In genomic region chr17:8128125-8128784, GRCh38 we compare ENCODE assay signal across 20 cellular contexts. TPM values are rescaled to one million over a fixed set of nuclear protein-coding genes. Genes with fewer than 3 reads are reported as not detected.
A peak's percentile ranks its signal among the peaks of the same experiment; 100 is the strongest.
DNase-seq lines count a peak whose midpoint lies in the region; FAIRE-seq lines count a peak whose summit lies in the region.
"Had no signal": no experiment of that assay in that cellular context is flagged by ENCODE, and none has a peak within 500 bp of the region (broad histone marks: within the 10 kb centered on the region; RNA-seq: fewer than 3 reads in every experiment).

No MANE protein-coding gene starts in this region.

- H3K27ac ChIP-seq in small intestine (ENCODE audit: low read depth in 1 of 2, low read length in 1 of 2) = no peak overlapping the region

- CTCF ChIA-PET in activated CD4-positive, alpha-beta T cell treated with anti-CD3 and anti-CD28 coated beads, Interleukin-2, amount 10 ng/mL, durations not matched to agents 7 days and 5 days (lab: Charles Lee) = interaction anchor here (0.6 to 2.5 kb wide), 6 partner anchors 9 to 59 kb away, joined by 3 to 22 read pairs (median 5); no protein-coding TSS in a partner anchor
- CTCF ChIA-PET in activated CD4-positive, alpha-beta memory T cell treated with anti-CD3 and anti-CD28 coated beads, Interleukin-2, amount 10 ng/mL, durations not matched to agents 7 days and 5 days (lab: Charles Lee) = interaction anchor here (1.7 to 2.0 kb wide), 2 partner anchors 9 to 11 kb away, joined by 6 to 12 read pairs; no protein-coding TSS in a partner anchor

- POLR2A ChIA-PET in activated CD4-positive, alpha-beta T cell treated with anti-CD3 and anti-CD28 coated beads, Interleukin-2, amount 10 ng/mL, durations not matched to agents 7 days and 5 days (lab: Charles Lee) = no interaction called here
- POLR2A ChIA-PET in activated CD4-positive, alpha-beta memory T cell treated with anti-CD3 and anti-CD28 coated beads, Interleukin-2, amount 10 ng/mL, durations not matched to agents 7 days and 5 days (lab: Charles Lee) = interaction anchor here (0.8 to 2.4 kb wide), 3 partner anchors 10 to 48 kb away, joined by 3 to 23 read pairs (median 5); partner anchors contain the start of gene TMEM107

- 64 to 75% (median 68%) methylated on average over 14 of the region's 14 CpGs for WGBS in small intestine, 3 donors

- H3K9me3 Mint-ChIP-seq in activated CD4-positive, alpha-beta T cell treated with anti-CD3 and anti-CD28 coated beads, Interleukin-2, amount 10 ng/mL, durations not matched to agents 7 days and 5 days = no peaks in the 10 kb centered on the region
- peaks cover 0 to 2% (median 0%) of the 10 kb centered on the region in 6 donors for H3K9me3 Mint-ChIP-seq in immature natural killer cell
- H3K9me3 Mint-ChIP-seq in activated CD4-positive, alpha-beta memory T cell treated with anti-CD3 and anti-CD28 coated beads, Interleukin-2, amount 10 ng/mL, durations not matched to agents 7 days and 5 days = no peaks in the 10 kb centered on the region

- H3K27me3 ChIP-seq in small intestine (ENCODE audit: control insufficient read depth in 2 of 2, insufficient read depth in 2 of 2, low read length in 2 of 2) = peaks cover 0 to 3% of the 10 kb centered on the region in 2 donors

- H3K9me3 ChIP-seq in small intestine (ENCODE audit: control insufficient read depth, low read depth) = no peaks in the 10 kb centered on the region

- H3K4me1 ChIP-seq in small intestine (ENCODE audit: control insufficient read depth in 2 of 2, insufficient read depth in 1 of 2, low read depth in 1 of 2, low read length in 1 of 2) = peaks cover 6 to 7% of the 10 kb centered on the region in 2 donors

- no peaks in the 10 kb centered on the region for H3K36me3 ChIP-seq in small intestine (ENCODE audit: control insufficient read depth in 2 of 2, insufficient read depth in 2 of 2, low read length in 2 of 2)

- H3K36me3 Mint-ChIP-seq in activated CD4-positive, alpha-beta T cell treated with anti-CD3 and anti-CD28 coated beads, Interleukin-2, amount 10 ng/mL, durations not matched to agents 7 days and 5 days (ENCODE audit: low read depth) = peaks cover 3% of the 10 kb centered on the region
- no peaks in the 10 kb centered on the region for H3K36me3 Mint-ChIP-seq in immature natural killer cell
- peaks cover 3% of the 10 kb centered on the region for H3K36me3 Mint-ChIP-seq in activated CD4-positive, alpha-beta memory T cell treated with anti-CD3 and anti-CD28 coated beads, Interleukin-2, amount 10 ng/mL, durations not matched to agents 7 days and 5 days (ENCODE audit: low read depth)

- no peak overlapping the region for H3K4me3 ChIP-seq in small intestine (ENCODE audit: low read depth in 1 of 2, low read length in 2 of 2)

- no peak for FAIRE-seq in small intestine (lab: Jason Lieb, UNC)

- H3K27ac Mint-ChIP-seq in activated CD4-positive, alpha-beta T cell treated with anti-CD3 and anti-CD28 coated beads, Interleukin-2, amount 10 ng/mL, durations not matched to agents 7 days and 5 days = peak overlapping the region; percentile 33
- no peak overlapping the region for H3K27ac Mint-ChIP-seq in immature natural killer cell
- H3K27ac Mint-ChIP-seq in activated CD4-positive, alpha-beta memory T cell treated with anti-CD3 and anti-CD28 coated beads, Interleukin-2, amount 10 ng/mL, durations not matched to agents 7 days and 5 days = no peak overlapping the region
- H3K27ac Mint-ChIP-seq: CD14-positive monocyte, H9 had no signal

- no peak overlapping the region for H3K4me3 Mint-ChIP-seq in activated CD4-positive, alpha-beta T cell treated with anti-CD3 and anti-CD28 coated beads, Interleukin-2, amount 10 ng/mL, durations not matched to agents 7 days and 5 days
- peak overlapping the region in 3 of 5 donors; percentile 27 to 30 (median 29) for H3K4me3 Mint-ChIP-seq in immature natural killer cell
- H3K4me3 Mint-ChIP-seq in activated CD4-positive, alpha-beta memory T cell treated with anti-CD3 and anti-CD28 coated beads, Interleukin-2, amount 10 ng/mL, durations not matched to agents 7 days and 5 days = no peak overlapping the region

- DNase-seq in activated CD4-positive, alpha-beta T cell treated with anti-CD3 and anti-CD28 coated beads, Interleukin-2, amount 10 ng/mL, durations not matched to agents 7 days and 5 days = no peak
- DNase-seq in activated CD4-positive, alpha-beta T cell treated with anti-CD3 and anti-CD28 coated beads for 4 hours = no peak
- DNase-seq in NCI-H146 (lab: John Stamatoyannopoulos, UW) (peak; percentile 39), immature natural killer cell (no peak), small intestine (no peak), NAMALWA (ENCODE audit: low spot score) (no peak)
- no peak for DNase-seq in activated CD4-positive, alpha-beta memory T cell treated with anti-CD3 and anti-CD28 coated beads, Interleukin-2, amount 10 ng/mL, durations not matched to agents 7 days and 5 days
- DNase-seq: COR-L47, DMS 273 treated with DMSO at 0.1 percent for 48 hours, GDM1, NCI-H187 treated with DMSO at 0.1 percent for 48 hours, NCI-H2171, NCI-H82, SHP77 treated with DMSO at 0.1 percent for 48 hours had no signal

- H3K27me3 Mint-ChIP-seq in activated CD4-positive, alpha-beta T cell treated with anti-CD3 and anti-CD28 coated beads, Interleukin-2, amount 10 ng/mL, durations not matched to agents 7 days and 5 days = peaks cover 38% of the 10 kb centered on the region
- peaks cover 34 to 43% (median 41%) of the 10 kb centered on the region in 3 donors for H3K27me3 Mint-ChIP-seq in immature natural killer cell (ENCODE audit: low read depth in 3 of 3)
- H3K27me3 Mint-ChIP-seq in activated CD4-positive, alpha-beta memory T cell treated with anti-CD3 and anti-CD28 coated beads, Interleukin-2, amount 10 ng/mL, durations not matched to agents 7 days and 5 days = peaks cover 48% of the 10 kb centered on the region

- H3K4me1 Mint-ChIP-seq in activated CD4-positive, alpha-beta T cell treated with anti-CD3 and anti-CD28 coated beads, Interleukin-2, amount 10 ng/mL, durations not matched to agents 7 days and 5 days = peaks cover 39% of the 10 kb centered on the region
- peaks cover 35 to 42% of the 10 kb centered on the region in 2 donors for H3K4me1 Mint-ChIP-seq in immature natural killer cell
- peaks cover 39% of the 10 kb centered on the region for H3K4me1 Mint-ChIP-seq in activated CD4-positive, alpha-beta memory T cell treated with anti-CD3 and anti-CD28 coated beads, Interleukin-2, amount 10 ng/mL, durations not matched to agents 7 days and 5 days

RNA-seq across cellular contexts. Expression of gene HES7, which starts 4.3 kb away (rescaled TPM):
- under 1 TPM; 0.15 to 0.20 TPM for total RNA-seq in activated CD4-positive, alpha-beta T cell treated with anti-CD3 and anti-CD28 coated beads, Interleukin-2, amount 10 ng/mL, durations not matched to agents 7 days and 5 days
- polyA plus RNA-seq in immature natural killer cell = not detected
- total RNA-seq in activated CD4-positive, alpha-beta memory T cell treated with anti-CD3 and anti-CD28 coated beads, Interleukin-2, amount 10 ng/mL, durations not matched to agents 7 days and 5 days = 1 to 10 TPM; 1.4 to 1.5 TPM
- polyA plus RNA-seq in small intestine = under 1 TPM in 1 of 3 donors, not detected in 2; 0.06 TPM
- polyA plus RNA-seq: AG04450, CD14-positive monocyte had no signal

RNA-seq across cellular contexts. Expression of gene ALOXE3, which starts 9.9 kb away (rescaled TPM):
- not detected for total RNA-seq in activated CD4-positive, alpha-beta T cell treated with anti-CD3 and anti-CD28 coated beads, Interleukin-2, amount 10 ng/mL, durations not matched to agents 7 days and 5 days
- polyA plus RNA-seq in immature natural killer cell (not detected), small intestine (1 to 10 TPM in 1 of 3 donors, under 1 TPM in 1, not detected in 1; 0.13 to 1.6 TPM)
- total RNA-seq in activated CD4-positive, alpha-beta memory T cell treated with anti-CD3 and anti-CD28 coated beads, Interleukin-2, amount 10 ng/mL, durations not matched to agents 7 days and 5 days = not detected
- total RNA-seq: Daoy; T-helper 1 cell treated with Interleukin-12 subunit alpha and Interleukin-12 subunit beta and Interleukin-4 antibody, amounts not matched to agents 30 ng/mL and 1 ng/mL, for 36 hours had no signal
- polyA plus RNA-seq: CD14-positive monocyte had no signal

RNA-seq across cellular contexts. Expression of gene PER1, which starts 23.9 kb away (rescaled TPM):
- total RNA-seq in activated CD4-positive, alpha-beta T cell treated with anti-CD3 and anti-CD28 coated beads, Interleukin-2, amount 10 ng/mL, durations not matched to agents 7 days and 5 days = 10 to 100 TPM; 26.9 to 28.7 TPM
- polyA plus RNA-seq in immature natural killer cell (1 to 10 TPM; 3.5 to 8.5 (median 4.5) TPM), small intestine (10 to 100 TPM; 47.8 to 79.4 (median 60.1) TPM)
- total RNA-seq in activated CD4-positive, alpha-beta memory T cell treated with anti-CD3 and anti-CD28 coated beads, Interleukin-2, amount 10 ng/mL, durations not matched to agents 7 days and 5 days = 10 to 100 TPM; 53.5 to 56.6 TPM

RNA-seq across cellular contexts. Expression of gene VAMP2, which starts 34.5 kb away (rescaled TPM):
- total RNA-seq in activated CD4-positive, alpha-beta T cell treated with anti-CD3 and anti-CD28 coated beads, Interleukin-2, amount 10 ng/mL, durations not matched to agents 7 days and 5 days = 10 to 100 TPM; 71.1 to 79.1 TPM
- polyA plus RNA-seq in immature natural killer cell (10 to 100 TPM; 33.6 to 93.6 (median 39.5) TPM), small intestine (10 to 100 TPM; 27.5 to 47.3 (median 46.2) TPM)
- total RNA-seq in activated CD4-positive, alpha-beta memory T cell treated with anti-CD3 and anti-CD28 coated beads, Interleukin-2, amount 10 ng/mL, durations not matched to agents 7 days and 5 days = 10 to 100 TPM; 75.2 to 79.1 TPM

RNA-seq across cellular contexts. Expression of gene ALOX12B, which starts 40.7 kb away (rescaled TPM):
- under 1 TPM; 0.27 to 0.31 TPM for total RNA-seq in activated CD4-positive, alpha-beta T cell treated with anti-CD3 and anti-CD28 coated beads, Interleukin-2, amount 10 ng/mL, durations not matched to agents 7 days and 5 days
- under 1 TPM in 1 of 3 donors, not detected in 2; 0.17 TPM for polyA plus RNA-seq in immature natural killer cell
- total RNA-seq in activated CD4-positive, alpha-beta memory T cell treated with anti-CD3 and anti-CD28 coated beads, Interleukin-2, amount 10 ng/mL, durations not matched to agents 7 days and 5 days = under 1 TPM; 0.20 to 0.38 TPM
- under 1 TPM; 0.45 to 0.81 (median 0.66) TPM for polyA plus RNA-seq in small intestine
- total RNA-seq: Daoy; RPMI7951; T-helper 1 cell treated with Interleukin-12 subunit alpha and Interleukin-12 subunit beta and Interleukin-4 antibody, amounts not matched to agents 30 ng/mL and 1 ng/mL, for 36 hours had no signal
- polyA plus RNA-seq: AG04450, CD14-positive monocyte had no signal

Comparison
In these comparisons a context has a peak if more than half of its experiments do, and no peak if none do; other contexts are left out.
1. H3K4me3 Mint-ChIP-seq: peak in immature natural killer cell (3 of 5); none in activated CD4-positive, alpha-beta T cell treated with anti-CD3 and anti-CD28 coated beads, Interleukin-2, amount 10 ng/mL, durations not matched to agents 7 days and 5 days (single experiment) and activated CD4-positive, alpha-beta memory T cell treated with anti-CD3 and anti-CD28 coated beads, Interleukin-2, amount 10 ng/mL, durations not matched to agents 7 days and 5 days (single experiment).